11 cellular contexts compared by ENCODE assay signal in the genomic region with DNA sequence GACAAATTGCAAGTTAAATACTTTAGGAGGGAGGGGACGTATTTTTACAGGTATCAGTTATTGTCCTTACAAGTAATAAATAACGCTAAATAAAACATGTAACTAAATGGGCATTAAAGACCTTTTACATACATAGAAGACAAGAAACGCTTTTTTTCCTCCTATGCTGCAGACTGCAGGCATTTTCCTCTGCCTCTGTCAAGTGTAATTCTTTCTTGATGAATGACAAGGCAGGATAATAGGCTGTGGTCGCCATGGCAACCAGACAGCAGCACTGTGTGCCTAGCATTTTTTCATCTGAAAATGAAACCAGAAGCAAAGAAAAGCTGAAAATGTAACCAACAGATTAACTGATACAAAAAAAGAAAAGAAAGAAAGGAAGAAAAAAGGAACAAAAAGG. TPM values are rescaled to one million over a fixed set of nuclear protein-coding genes. Genes with fewer than 3 reads are reported as not detected.
DNase-seq lines count a peak whose midpoint lies in the region; ATAC-seq, FAIRE-seq and TF ChIP-seq lines count a peak whose summit lies in the region.
"Had no signal": no experiment of that assay in that cellular context is flagged by ENCODE, and none has a peak within 500 bp of the region (broad histone marks: within the 10 kb centered on the region; RNA-seq: fewer than 3 reads in every experiment).

No MANE protein-coding gene starts in this region.

- WGBS in GM23248 (ENCODE audit: low coverage in 1 of 2, low lambda C conversion rate in 2 of 2, missing lambda C conversion rate in 2 of 2), 2 experiments: 42 to 51% methylated on average over 4 of the region's 4 CpGs

- no peak overlapping the region for H3K27ac Mint-ChIP-seq in activated T-helper 17 cell treated with anti-CD3 and anti-CD28 coated beads, Interleukin-2, amount 50 U/mL, for 72 hours
- H3K27ac Mint-ChIP-seq: IgD-negative memory B cell had no signal

- H3K4me1 Mint-ChIP-seq in activated T-helper 17 cell treated with anti-CD3 and anti-CD28 coated beads, Interleukin-2, amount 50 U/mL, for 72 hours: no peaks in the 10 kb centered on the region
- H3K4me1 Mint-ChIP-seq: IgD-negative memory B cell had no signal

- peak; percentile 78 for FAIRE-seq in endometrium (lab: Jason Lieb, UNC)

- in situ Hi-C loops in GM23248 (cut with MboI): no loop called here

- ATAC-seq in activated T-helper 17 cell treated with anti-CD3 and anti-CD28 coated beads, Interleukin-2, amount 50 U/mL, for 72 hours (replicated peaks): no peak
- no peak for ATAC-seq in GM21576 (IDR thresholded peaks at IDR 0.05; ENCODE audit: unreplicated experiment)
- no peak for ATAC-seq in left lobe of liver

- H3K79me2 ChIP-seq in GM23248 (ENCODE audit: insufficient read depth) (peaks cover 8% of the 10 kb centered on the region; the same call in 1 of the 2 replicates), neural cell (replicated peaks; ENCODE audit: insufficient read depth, low read length) (peaks cover 10% of the 10 kb centered on the region)

- peak overlapping the region; percentile 68 for H3K27ac ChIP-seq in GM23248
- peak overlapping the region; percentile 97 for H3K27ac ChIP-seq in neural cell (ENCODE audit: low read length)

- TF ChIP-seq EP300 in neural cell (conservative IDR thresholded peaks at IDR 0.05; ENCODE audit: poor library complexity, severe bottlenecking): peak; percentile 93

- H3K4me2 ChIP-seq in GM23248 (ENCODE audit: unreplicated experiment) (no peak overlapping the region), neural cell (ENCODE audit: low read length) (peak overlapping the region; percentile 92)

- DNase-seq in GM23248 (peak; percentile 89), NCI-H2227 treated with DMSO at 0.1 percent for 48 hours (lab: John Stamatoyannopoulos, UW) (peak; percentile 93), left lobe of liver (ENCODE audit: low spot score) (no peak)
- DNase-seq in activated CD4-positive, CD25-positive, alpha-beta regulatory T cell (lab: John Stamatoyannopoulos, UW): no peak

- no peak for TF ChIP-seq CTCF in neural cell (IDR thresholded peaks at IDR 0.05; ENCODE audit: poor library complexity, severe bottlenecking)

- H3K4me1 ChIP-seq in GM23248 (ENCODE audit: insufficient read depth): peaks cover 45% of the 10 kb centered on the region

- peaks cover 23% of the 10 kb centered on the region for H3K27me3 Mint-ChIP-seq in activated T-helper 17 cell treated with anti-CD3 and anti-CD28 coated beads, Interleukin-2, amount 50 U/mL, for 72 hours

- no peak overlapping the region for H3K4me3 ChIP-seq in GM23248
- peak overlapping the region; percentile 62 for H3K4me3 ChIP-seq in neural cell (ENCODE audit: low read length)

- peak; percentile 65 for TF ChIP-seq RAD21 in neural cell (conservative IDR thresholded peaks at IDR 0.05)

- peaks cover 42% of the 10 kb centered on the region for H3K36me3 ChIP-seq in GM23248 (ENCODE audit: low read depth)
- no peaks in the 10 kb centered on the region for H3K36me3 ChIP-seq in neural cell (ENCODE audit: insufficient read depth, low read length)

- H3K4me3 Mint-ChIP-seq in activated T-helper 17 cell treated with anti-CD3 and anti-CD28 coated beads, Interleukin-2, amount 50 U/mL, for 72 hours: no peak overlapping the region
- H3K4me3 Mint-ChIP-seq: IgD-negative memory B cell had no signal

- H3F3A ChIP-seq in GM23248 (ENCODE audit: insufficient read depth): peaks cover 98% of the 10 kb centered on the region
- H3F3A ChIP-seq in neural cell (ENCODE audit: insufficient read depth, low read length, poor library complexity, severe bottlenecking): peaks cover 5% of the 10 kb centered on the region

- H3K9me2 ChIP-seq in GM23248 (ENCODE audit: insufficient read depth) (no peaks in the 10 kb centered on the region), neural cell (ENCODE audit: insufficient read depth, low read length) (no peaks in the 10 kb centered on the region)

- no peaks in the 10 kb centered on the region for H4K20me1 ChIP-seq in GM23248 (ENCODE audit: insufficient read depth)
- no peaks in the 10 kb centered on the region for H4K20me1 ChIP-seq in neural cell (ENCODE audit: insufficient read depth)

- H3K9me3 ChIP-seq in GM23248 (ENCODE audit: low read depth) (no peaks in the 10 kb centered on the region), neural cell (ENCODE audit: low read length) (no peaks in the 10 kb centered on the region)

- H3K27me3 ChIP-seq in GM23248 (replicated peaks; ENCODE audit: insufficient read depth): no peaks in the 10 kb centered on the region
- no peaks in the 10 kb centered on the region for H3K27me3 ChIP-seq in neural cell (ENCODE audit: insufficient read depth, low read depth, low read length)

- H3K9ac ChIP-seq in GM23248 (peak overlapping the region; percentile 53), neural cell (ENCODE audit: low read length) (peak overlapping the region; percentile 70)

- H2AFZ ChIP-seq in GM23248 (no peak overlapping the region), neural cell (ENCODE audit: low read depth, low read length) (peak overlapping the region; percentile 65)

- no peaks in the 10 kb centered on the region for H3K9me3 Mint-ChIP-seq in activated T-helper 17 cell treated with anti-CD3 and anti-CD28 coated beads, Interleukin-2, amount 50 U/mL, for 72 hours
- H3K9me3 Mint-ChIP-seq: IgD-negative memory B cell had no signal

- no peaks in the 10 kb centered on the region for H3K36me3 Mint-ChIP-seq in activated T-helper 17 cell treated with anti-CD3 and anti-CD28 coated beads, Interleukin-2, amount 50 U/mL, for 72 hours (ENCODE audit: low read depth)
- H3K36me3 Mint-ChIP-seq: IgD-negative memory B cell had no signal

TF ChIP-seq in neural cell, 6 proteins besides CTCF, POLR2A, EP300 and RAD21:
- TF ChIP-seq POLR2AphosphoS5 (IDR thresholded peaks at IDR 0.05) (peak; percentile 81), TAF1 (IDR thresholded peaks at IDR 0.05; ENCODE audit: low read depth) (no peak), SMC3 (conservative IDR thresholded peaks at IDR 0.05; ENCODE audit: poor library complexity) (peak; percentile 67), EZH2 (IDR thresholded peaks at IDR 0.05; ENCODE audit: borderline replicate concordance, insufficient read depth, low read length, poor library complexity, severe bottlenecking) (no peak), MXI1 (conservative IDR thresholded peaks at IDR 0.05; ENCODE audit: poor library complexity, severe bottlenecking) (peak; percentile 57)
- TF ChIP-seq, protein P1, sequence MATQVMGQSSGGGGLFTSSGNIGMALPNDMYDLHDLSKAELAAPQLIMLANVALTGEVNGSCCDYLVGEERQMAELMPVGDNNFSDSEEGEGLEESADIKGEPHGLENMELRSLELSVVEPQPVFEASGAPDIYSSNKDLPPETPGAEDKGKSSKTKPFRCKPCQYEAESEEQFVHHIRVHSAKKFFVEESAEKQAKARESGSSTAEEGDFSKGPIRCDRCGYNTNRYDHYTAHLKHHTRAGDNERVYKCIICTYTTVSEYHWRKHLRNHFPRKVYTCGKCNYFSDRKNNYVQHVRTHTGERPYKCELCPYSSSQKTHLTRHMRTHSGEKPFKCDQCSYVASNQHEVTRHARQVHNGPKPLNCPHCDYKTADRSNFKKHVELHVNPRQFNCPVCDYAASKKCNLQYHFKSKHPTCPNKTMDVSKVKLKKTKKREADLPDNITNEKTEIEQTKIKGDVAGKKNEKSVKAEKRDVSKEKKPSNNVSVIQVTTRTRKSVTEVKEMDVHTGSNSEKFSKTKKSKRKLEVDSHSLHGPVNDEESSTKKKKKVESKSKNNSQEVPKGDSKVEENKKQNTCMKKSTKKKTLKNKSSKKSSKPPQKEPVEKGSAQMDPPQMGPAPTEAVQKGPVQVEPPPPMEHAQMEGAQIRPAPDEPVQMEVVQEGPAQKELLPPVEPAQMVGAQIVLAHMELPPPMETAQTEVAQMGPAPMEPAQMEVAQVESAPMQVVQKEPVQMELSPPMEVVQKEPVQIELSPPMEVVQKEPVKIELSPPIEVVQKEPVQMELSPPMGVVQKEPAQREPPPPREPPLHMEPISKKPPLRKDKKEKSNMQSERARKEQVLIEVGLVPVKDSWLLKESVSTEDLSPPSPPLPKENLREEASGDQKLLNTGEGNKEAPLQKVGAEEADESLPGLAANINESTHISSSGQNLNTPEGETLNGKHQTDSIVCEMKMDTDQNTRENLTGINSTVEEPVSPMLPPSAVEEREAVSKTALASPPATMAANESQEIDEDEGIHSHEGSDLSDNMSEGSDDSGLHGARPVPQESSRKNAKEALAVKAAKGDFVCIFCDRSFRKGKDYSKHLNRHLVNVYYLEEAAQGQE (IDR thresholded peaks at IDR 0.05; ENCODE audit: borderline replicate concordance): peak; percentile 89

RNA-seq across cellular contexts. Expression of gene BLID, which starts 46.1 kb away (rescaled TPM):
- total RNA-seq in GM23248 (2014; rRNA removed; shearing (Covaris generic)): 4.1 and 7.1 TPM in 2 replicates
- polyA plus RNA-seq in GM23248 (2016; fragmentation: Nextera tagmentation; extraction: Ambion mirVana) (0.84 and 2.9 TPM in 2 replicates), neural cell (not detected in 2 replicates)
- polyA minus RNA-seq in neural cell: not detected in 2 replicates
- not detected for total RNA-seq in activated T-helper 17 cell treated with anti-CD3 and anti-CD28 coated beads, Interleukin-2, amount 50 U/mL, for 72 hours
- total RNA-seq in left lobe of liver: 0.63 TPM
- polyA plus RNA-seq: esophagus, IgD-negative memory B cell, urinary bladder had no signal

Comparison
In these comparisons a context has a peak if more than half of its experiments do, and no peak if none do; other contexts are left out.
1. DNase-seq: peak in GM23248 (single experiment) and NCI-H2227 treated with DMSO at 0.1 percent for 48 hours (single experiment); none in left lobe of liver (single experiment) and activated CD4-positive, CD25-positive, alpha-beta regulatory T cell (0 of 4).